In genomic region chr16:74561626-74562025, GRCh38 we compare ENCODE assay signal across 17 cellular contexts.
"Had no signal": no experiment of that assay in that cellular context is flagged by ENCODE, and none has a peak within 500 bp of the region (broad histone marks: within the 10 kb centered on the region; RNA-seq: fewer than 3 reads in every experiment).

No MANE protein-coding gene starts in this region.

- H3K27me3 ChIP-seq: brain microvascular endothelial cell, esophagus squamous epithelium, hepatocyte, spleen, upper lobe of right lung had no signal

- FAIRE-seq: colon, islet of Langerhans, TTC549 had no signal

- H2AFZ ChIP-seq: hepatocyte had no signal

- DNase-seq: activated CD4-positive, alpha-beta T cell treated with anti-CD3 and anti-CD28 coated beads for 36 hours; activated CD4-positive, alpha-beta T cell treated with anti-CD3 and anti-CD28 coated beads, Interleukin-2, amount 50 U/mL, for 48 hours; activated T-cell treated with anti-CD3 and anti-CD28 coated beads for 4 hours; aorta; brain microvascular endothelial cell; central memory CD4-positive, alpha-beta T cell; esophagus squamous epithelium; left cardiac atrium; spleen; stimulated activated CD4-positive, alpha-beta T cell treated with anti-CD3 and anti-CD28 coated beads, Interleukin-4, amount 100 ng/mL, for 4 hours; upper lobe of right lung had no signal

- ATAC-seq: stimulated activated memory B cell treated with anti-CD40 and anti-IgM and Interleukin-4, amounts not matched to agents 10 μg/mL and 1 μg/mL and 100 μg/mL, for 72 hours; upper lobe of right lung; WTC11 had no signal

- H3K27ac ChIP-seq: brain microvascular endothelial cell, esophagus squamous epithelium, hepatocyte, spleen, upper lobe of right lung had no signal

- H3K9me3 ChIP-seq: esophagus squamous epithelium, spleen, upper lobe of right lung had no signal

- H3K36me3 ChIP-seq: brain microvascular endothelial cell, esophagus squamous epithelium, upper lobe of right lung had no signal

- H3K4me3 ChIP-seq: esophagus squamous epithelium, hepatocyte, spleen, upper lobe of right lung had no signal

- H3K4me2 ChIP-seq: hepatocyte had no signal
